Comparison of ENCODE assay signal across 1 cellular context in the genomic region with DNA sequence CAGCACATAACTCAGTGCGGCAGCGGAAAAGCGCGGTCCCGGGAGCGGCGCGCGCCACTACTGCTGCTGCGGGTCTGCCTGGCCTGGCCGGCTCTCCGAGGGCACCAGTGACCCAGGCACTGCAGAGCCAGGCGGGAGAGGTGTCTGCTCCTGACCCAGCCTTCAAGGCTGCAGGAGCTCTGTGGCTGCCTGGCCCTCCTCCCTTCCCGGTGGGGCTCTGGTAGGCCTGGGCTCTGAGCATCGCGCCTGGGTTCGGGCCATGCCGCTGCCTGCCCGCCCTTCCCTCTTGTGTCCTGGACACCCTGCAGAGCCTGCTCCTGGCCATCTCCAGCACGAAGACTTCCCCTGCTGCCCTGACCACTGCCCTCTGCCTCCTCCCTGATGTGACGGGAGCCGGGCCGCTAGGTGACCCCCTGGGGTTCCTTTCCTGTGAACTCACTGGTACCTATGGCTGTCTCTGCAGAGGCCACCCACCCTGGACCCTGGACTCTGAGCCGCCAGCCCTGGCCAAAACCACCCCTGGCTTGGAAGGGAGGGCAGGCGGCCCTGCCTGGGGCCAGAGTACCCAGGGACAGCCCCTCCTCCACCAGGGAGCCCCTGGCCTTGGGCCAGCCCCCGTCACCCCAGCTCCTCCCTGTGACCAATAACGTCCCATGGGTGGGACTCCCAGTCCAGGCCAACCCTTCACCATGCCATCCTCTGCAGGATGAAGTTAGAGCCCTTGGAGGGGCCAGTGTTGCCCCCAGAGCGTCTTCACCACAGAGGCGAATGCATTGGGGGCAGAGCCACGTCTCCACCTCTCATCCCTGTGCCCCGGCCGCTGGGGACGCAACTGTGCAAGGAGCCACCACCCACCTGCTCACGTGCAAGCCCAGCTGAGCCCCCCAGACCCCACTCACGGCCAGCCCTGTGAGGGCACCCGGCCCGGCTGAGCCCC.
TF ChIP-seq lines count a peak whose summit lies in the region.

No MANE protein-coding gene starts in this region.

TF ChIP-seq in HepG2, 621 proteins besides CTCF, POLR2A, EP300 and RAD21 (continued from another document and continues in another):
- TF ChIP-seq, protein P1, sequence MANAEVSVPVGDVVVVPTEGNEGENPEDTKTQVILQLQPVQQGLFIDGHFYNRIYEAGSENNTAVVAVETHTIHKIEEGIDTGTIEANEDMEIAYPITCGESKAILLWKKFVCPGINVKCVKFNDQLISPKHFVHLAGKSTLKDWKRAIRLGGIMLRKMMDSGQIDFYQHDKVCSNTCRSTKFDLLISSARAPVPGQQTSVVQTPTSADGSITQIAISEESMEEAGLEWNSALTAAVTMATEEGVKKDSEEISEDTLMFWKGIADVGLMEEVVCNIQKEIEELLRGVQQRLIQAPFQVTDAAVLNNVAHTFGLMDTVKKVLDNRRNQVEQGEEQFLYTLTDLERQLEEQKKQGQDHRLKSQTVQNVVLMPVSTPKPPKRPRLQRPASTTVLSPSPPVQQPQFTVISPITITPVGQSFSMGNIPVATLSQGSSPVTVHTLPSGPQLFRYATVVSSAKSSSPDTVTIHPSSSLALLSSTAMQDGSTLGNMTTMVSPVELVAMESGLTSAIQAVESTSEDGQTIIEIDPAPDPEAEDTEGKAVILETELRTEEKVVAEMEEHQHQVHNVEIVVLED (CRISPR knock-in tag; IDR thresholded peaks at IDR 0.05; ENCODE audit: borderline replicate concordance), result peak; percentile 70; the same call in 1 of the 2 replicates
- TF ChIP-seq, protein P2, sequence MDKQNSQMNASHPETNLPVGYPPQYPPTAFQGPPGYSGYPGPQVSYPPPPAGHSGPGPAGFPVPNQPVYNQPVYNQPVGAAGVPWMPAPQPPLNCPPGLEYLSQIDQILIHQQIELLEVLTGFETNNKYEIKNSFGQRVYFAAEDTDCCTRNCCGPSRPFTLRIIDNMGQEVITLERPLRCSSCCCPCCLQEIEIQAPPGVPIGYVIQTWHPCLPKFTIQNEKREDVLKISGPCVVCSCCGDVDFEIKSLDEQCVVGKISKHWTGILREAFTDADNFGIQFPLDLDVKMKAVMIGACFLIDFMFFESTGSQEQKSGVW (CRISPR knock-in tag; IDR thresholded peaks at IDR 0.05; ENCODE audit: borderline replicate concordance), result no peak
- TF ChIP-seq CCDC6 (CRISPR knock-in tag; IDR thresholded peaks at IDR 0.05), result peak; percentile 61
- TF ChIP-seq, protein P3, sequence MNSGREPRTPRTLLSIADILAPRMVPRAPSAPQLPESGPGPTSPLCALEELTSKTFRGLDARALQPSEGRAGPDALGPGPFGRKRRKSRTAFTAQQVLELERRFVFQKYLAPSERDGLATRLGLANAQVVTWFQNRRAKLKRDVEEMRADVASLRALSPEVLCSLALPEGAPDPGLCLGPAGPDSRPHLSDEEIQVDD (CRISPR knock-in tag; IDR thresholded peaks at IDR 0.05; ENCODE audit: borderline replicate concordance), result no peak
- no peak for TF ChIP-seq ZFP36 (IDR thresholded peaks at IDR 0.05; ENCODE audit: borderline replicate concordance, low read depth, low read length, partially characterized antibody)
- 0 out of 2 replicates have a peak, but pooled peaks have one; percentile 48 for TF ChIP-seq CREB1 (IDR thresholded peaks at IDR 0.05)
- TF ChIP-seq CREB1 (CRISPR knock-in tag; IDR thresholded peaks at IDR 0.05), result no peak
- TF ChIP-seq, protein P4, sequence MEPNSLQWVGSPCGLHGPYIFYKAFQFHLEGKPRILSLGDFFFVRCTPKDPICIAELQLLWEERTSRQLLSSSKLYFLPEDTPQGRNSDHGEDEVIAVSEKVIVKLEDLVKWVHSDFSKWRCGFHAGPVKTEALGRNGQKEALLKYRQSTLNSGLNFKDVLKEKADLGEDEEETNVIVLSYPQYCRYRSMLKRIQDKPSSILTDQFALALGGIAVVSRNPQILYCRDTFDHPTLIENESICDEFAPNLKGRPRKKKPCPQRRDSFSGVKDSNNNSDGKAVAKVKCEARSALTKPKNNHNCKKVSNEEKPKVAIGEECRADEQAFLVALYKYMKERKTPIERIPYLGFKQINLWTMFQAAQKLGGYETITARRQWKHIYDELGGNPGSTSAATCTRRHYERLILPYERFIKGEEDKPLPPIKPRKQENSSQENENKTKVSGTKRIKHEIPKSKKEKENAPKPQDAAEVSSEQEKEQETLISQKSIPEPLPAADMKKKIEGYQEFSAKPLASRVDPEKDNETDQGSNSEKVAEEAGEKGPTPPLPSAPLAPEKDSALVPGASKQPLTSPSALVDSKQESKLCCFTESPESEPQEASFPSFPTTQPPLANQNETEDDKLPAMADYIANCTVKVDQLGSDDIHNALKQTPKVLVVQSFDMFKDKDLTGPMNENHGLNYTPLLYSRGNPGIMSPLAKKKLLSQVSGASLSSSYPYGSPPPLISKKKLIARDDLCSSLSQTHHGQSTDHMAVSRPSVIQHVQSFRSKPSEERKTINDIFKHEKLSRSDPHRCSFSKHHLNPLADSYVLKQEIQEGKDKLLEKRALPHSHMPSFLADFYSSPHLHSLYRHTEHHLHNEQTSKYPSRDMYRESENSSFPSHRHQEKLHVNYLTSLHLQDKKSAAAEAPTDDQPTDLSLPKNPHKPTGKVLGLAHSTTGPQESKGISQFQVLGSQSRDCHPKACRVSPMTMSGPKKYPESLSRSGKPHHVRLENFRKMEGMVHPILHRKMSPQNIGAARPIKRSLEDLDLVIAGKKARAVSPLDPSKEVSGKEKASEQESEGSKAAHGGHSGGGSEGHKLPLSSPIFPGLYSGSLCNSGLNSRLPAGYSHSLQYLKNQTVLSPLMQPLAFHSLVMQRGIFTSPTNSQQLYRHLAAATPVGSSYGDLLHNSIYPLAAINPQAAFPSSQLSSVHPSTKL (CRISPR knock-in tag; IDR thresholded peaks at IDR 0.05), result peak; percentile 74
- peak; percentile 58; the same call in 1 of the 2 replicates for TF ChIP-seq ZNF879 (CRISPR knock-in tag; IDR thresholded peaks at IDR 0.05)
- TF ChIP-seq, protein P5, sequence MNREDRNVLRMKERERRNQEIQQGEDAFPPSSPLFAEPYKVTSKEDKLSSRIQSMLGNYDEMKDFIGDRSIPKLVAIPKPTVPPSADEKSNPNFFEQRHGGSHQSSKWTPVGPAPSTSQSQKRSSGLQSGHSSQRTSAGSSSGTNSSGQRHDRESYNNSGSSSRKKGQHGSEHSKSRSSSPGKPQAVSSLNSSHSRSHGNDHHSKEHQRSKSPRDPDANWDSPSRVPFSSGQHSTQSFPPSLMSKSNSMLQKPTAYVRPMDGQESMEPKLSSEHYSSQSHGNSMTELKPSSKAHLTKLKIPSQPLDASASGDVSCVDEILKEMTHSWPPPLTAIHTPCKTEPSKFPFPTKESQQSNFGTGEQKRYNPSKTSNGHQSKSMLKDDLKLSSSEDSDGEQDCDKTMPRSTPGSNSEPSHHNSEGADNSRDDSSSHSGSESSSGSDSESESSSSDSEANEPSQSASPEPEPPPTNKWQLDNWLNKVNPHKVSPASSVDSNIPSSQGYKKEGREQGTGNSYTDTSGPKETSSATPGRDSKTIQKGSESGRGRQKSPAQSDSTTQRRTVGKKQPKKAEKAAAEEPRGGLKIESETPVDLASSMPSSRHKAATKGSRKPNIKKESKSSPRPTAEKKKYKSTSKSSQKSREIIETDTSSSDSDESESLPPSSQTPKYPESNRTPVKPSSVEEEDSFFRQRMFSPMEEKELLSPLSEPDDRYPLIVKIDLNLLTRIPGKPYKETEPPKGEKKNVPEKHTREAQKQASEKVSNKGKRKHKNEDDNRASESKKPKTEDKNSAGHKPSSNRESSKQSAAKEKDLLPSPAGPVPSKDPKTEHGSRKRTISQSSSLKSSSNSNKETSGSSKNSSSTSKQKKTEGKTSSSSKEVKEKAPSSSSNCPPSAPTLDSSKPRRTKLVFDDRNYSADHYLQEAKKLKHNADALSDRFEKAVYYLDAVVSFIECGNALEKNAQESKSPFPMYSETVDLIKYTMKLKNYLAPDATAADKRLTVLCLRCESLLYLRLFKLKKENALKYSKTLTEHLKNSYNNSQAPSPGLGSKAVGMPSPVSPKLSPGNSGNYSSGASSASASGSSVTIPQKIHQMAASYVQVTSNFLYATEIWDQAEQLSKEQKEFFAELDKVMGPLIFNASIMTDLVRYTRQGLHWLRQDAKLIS (CRISPR knock-in tag; IDR thresholded peaks at IDR 0.05), result no peak
- TF ChIP-seq, protein P6, sequence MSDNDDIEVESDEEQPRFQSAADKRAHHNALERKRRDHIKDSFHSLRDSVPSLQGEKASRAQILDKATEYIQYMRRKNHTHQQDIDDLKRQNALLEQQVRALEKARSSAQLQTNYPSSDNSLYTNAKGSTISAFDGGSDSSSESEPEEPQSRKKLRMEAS (IDR thresholded peaks at IDR 0.05), result peak; percentile 31
- TF ChIP-seq, protein P7, sequence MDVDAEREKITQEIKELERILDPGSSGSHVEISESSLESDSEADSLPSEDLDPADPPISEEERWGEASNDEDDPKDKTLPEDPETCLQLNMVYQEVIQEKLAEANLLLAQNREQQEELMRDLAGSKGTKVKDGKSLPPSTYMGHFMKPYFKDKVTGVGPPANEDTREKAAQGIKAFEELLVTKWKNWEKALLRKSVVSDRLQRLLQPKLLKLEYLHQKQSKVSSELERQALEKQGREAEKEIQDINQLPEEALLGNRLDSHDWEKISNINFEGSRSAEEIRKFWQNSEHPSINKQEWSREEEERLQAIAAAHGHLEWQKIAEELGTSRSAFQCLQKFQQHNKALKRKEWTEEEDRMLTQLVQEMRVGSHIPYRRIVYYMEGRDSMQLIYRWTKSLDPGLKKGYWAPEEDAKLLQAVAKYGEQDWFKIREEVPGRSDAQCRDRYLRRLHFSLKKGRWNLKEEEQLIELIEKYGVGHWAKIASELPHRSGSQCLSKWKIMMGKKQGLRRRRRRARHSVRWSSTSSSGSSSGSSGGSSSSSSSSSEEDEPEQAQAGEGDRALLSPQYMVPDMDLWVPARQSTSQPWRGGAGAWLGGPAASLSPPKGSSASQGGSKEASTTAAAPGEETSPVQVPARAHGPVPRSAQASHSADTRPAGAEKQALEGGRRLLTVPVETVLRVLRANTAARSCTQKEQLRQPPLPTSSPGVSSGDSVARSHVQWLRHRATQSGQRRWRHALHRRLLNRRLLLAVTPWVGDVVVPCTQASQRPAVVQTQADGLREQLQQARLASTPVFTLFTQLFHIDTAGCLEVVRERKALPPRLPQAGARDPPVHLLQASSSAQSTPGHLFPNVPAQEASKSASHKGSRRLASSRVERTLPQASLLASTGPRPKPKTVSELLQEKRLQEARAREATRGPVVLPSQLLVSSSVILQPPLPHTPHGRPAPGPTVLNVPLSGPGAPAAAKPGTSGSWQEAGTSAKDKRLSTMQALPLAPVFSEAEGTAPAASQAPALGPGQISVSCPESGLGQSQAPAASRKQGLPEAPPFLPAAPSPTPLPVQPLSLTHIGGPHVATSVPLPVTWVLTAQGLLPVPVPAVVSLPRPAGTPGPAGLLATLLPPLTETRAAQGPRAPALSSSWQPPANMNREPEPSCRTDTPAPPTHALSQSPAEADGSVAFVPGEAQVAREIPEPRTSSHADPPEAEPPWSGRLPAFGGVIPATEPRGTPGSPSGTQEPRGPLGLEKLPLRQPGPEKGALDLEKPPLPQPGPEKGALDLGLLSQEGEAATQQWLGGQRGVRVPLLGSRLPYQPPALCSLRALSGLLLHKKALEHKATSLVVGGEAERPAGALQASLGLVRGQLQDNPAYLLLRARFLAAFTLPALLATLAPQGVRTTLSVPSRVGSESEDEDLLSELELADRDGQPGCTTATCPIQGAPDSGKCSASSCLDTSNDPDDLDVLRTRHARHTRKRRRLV (CRISPR knock-in tag; IDR thresholded peaks at IDR 0.05), result peak; percentile 77; the same call in 1 of the 2 replicates
- no peak for TF ChIP-seq ZNF577 (CRISPR knock-in tag; IDR thresholded peaks at IDR 0.05; ENCODE audit: borderline replicate concordance, low read depth)
- TF ChIP-seq SOX6 (IDR thresholded peaks at IDR 0.05), result no peak
- peak; percentile 83 for TF ChIP-seq SOX6 (CRISPR knock-in tag; IDR thresholded peaks at IDR 0.05)
- no peak for TF ChIP-seq TGIF2 (CRISPR knock-in tag; IDR thresholded peaks at IDR 0.05)
- TF ChIP-seq SRSF1 (optimal IDR thresholded peaks at IDR 0.05; ENCODE audit: low read depth, low read length), result peak; percentile 94
- no peak for TF ChIP-seq GLI4 (CRISPR knock-in tag; IDR thresholded peaks at IDR 0.05; ENCODE audit: borderline replicate concordance)
- TF ChIP-seq GABPA (IDR thresholded peaks at IDR 0.05; ENCODE audit: low read depth, low read length), result no peak
- peak; percentile 40; the same call in 1 of the 2 replicates for TF ChIP-seq GABPA (CRISPR knock-in tag; IDR thresholded peaks at IDR 0.05; ENCODE audit: low read depth)
- peak; percentile 60 for TF ChIP-seq PHF8 (CRISPR knock-in tag; IDR thresholded peaks at IDR 0.05)
- no peak for TF ChIP-seq TAF15 (IDR thresholded peaks at IDR 0.05; ENCODE audit: low read depth, low read length, poor library complexity, severe bottlenecking)
- peak; percentile 72; the same call in 1 of the 2 replicates for TF ChIP-seq ZBTB20 (CRISPR knock-in tag; IDR thresholded peaks at IDR 0.05; ENCODE audit: borderline replicate concordance, low read depth)
- no peak for TF ChIP-seq ZNF563 (CRISPR knock-in tag; IDR thresholded peaks at IDR 0.05)
- TF ChIP-seq, protein P8, sequence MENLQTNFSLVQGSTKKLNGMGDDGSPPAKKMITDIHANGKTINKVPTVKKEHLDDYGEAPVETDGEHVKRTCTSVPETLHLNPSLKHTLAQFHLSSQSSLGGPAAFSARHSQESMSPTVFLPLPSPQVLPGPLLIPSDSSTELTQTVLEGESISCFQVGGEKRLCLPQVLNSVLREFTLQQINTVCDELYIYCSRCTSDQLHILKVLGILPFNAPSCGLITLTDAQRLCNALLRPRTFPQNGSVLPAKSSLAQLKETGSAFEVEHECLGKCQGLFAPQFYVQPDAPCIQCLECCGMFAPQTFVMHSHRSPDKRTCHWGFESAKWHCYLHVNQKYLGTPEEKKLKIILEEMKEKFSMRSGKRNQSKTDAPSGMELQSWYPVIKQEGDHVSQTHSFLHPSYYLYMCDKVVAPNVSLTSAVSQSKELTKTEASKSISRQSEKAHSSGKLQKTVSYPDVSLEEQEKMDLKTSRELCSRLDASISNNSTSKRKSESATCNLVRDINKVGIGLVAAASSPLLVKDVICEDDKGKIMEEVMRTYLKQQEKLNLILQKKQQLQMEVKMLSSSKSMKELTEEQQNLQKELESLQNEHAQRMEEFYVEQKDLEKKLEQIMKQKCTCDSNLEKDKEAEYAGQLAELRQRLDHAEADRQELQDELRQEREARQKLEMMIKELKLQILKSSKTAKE (CRISPR knock-in tag; IDR thresholded peaks at IDR 0.05; ENCODE audit: borderline replicate concordance), result no peak; the same call in none of the 2 replicates
- TF ChIP-seq NR1H2 (CRISPR knock-in tag; IDR thresholded peaks at IDR 0.05; ENCODE audit: borderline replicate concordance, low read depth), result no peak
- TF ChIP-seq RBAK (CRISPR knock-in tag; IDR thresholded peaks at IDR 0.05), result no peak
- TF ChIP-seq, protein P9, sequence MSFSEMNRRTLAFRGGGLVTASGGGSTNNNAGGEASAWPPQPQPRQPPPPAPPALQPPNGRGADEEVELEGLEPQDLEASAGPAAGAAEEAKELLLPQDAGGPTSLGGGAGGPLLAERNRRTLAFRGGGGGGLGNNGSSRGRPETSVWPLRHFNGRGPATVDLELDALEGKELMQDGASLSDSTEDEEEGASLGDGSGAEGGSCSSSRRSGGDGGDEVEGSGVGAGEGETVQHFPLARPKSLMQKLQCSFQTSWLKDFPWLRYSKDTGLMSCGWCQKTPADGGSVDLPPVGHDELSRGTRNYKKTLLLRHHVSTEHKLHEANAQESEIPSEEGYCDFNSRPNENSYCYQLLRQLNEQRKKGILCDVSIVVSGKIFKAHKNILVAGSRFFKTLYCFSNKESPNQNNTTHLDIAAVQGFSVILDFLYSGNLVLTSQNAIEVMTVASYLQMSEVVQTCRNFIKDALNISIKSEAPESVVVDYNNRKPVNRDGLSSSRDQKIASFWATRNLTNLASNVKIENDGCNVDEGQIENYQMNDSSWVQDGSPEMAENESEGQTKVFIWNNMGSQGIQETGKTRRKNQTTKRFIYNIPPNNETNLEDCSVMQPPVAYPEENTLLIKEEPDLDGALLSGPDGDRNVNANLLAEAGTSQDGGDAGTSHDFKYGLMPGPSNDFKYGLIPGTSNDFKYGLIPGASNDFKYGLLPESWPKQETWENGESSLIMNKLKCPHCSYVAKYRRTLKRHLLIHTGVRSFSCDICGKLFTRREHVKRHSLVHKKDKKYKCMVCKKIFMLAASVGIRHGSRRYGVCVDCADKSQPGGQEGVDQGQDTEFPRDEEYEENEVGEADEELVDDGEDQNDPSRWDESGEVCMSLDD (CRISPR knock-in tag; IDR thresholded peaks at IDR 0.05; ENCODE audit: borderline replicate concordance), result peak; percentile 92; the same call in 1 of the 2 replicates
- TF ChIP-seq WIZ (CRISPR knock-in tag; IDR thresholded peaks at IDR 0.05), result 0 out of 2 replicates have a peak, but pooled peaks have one; percentile 30
